ENCODE assay signal across 23 cellular contexts in genomic region chr1:57093122-57093521, GRCh38.
DNase-seq lines count a peak whose midpoint lies in the region; ATAC-seq and TF ChIP-seq lines count a peak whose summit lies in the region.
"Had no signal": no experiment of that assay in that cellular context is flagged by ENCODE, and none has a peak within 500 bp of the region (broad histone marks: within the 10 kb centered on the region; RNA-seq: fewer than 3 reads in every experiment).

No MANE protein-coding gene starts in this region.

- H3K27me3 ChIP-seq in right atrium auricular region (no peaks in the 10 kb centered on the region), heart right ventricle (no peaks in the 10 kb centered on the region), neuronal stem cell (ENCODE audit: control insufficient read depth in 3 of 3, insufficient read depth in 3 of 3, low read depth in 1 of 3, low read length in 3 of 3) (no peaks in the 10 kb centered on the region), aorta (ENCODE audit: control insufficient read depth in 1 of 2, insufficient read depth in 2 of 2, low read length in 1 of 2) (no peaks in the 10 kb centered on the region)
- H3K27me3 ChIP-seq: BE2C; BLaER1 treated with 17β-estradiol and CSF1 and Interleukin-3, amounts not matched to agents 10 nM and 100 nM had no signal

- no peak overlapping the region for H3K4me3 ChIP-seq in right atrium auricular region
- no peak overlapping the region for H3K4me3 ChIP-seq in heart right ventricle
- H3K4me3 ChIP-seq in neuronal stem cell (ENCODE audit: low read length in 2 of 2) = no peak overlapping the region
- no peak overlapping the region for H3K4me3 ChIP-seq in aorta (ENCODE audit: low read length in 2 of 2)
- H3K4me3 ChIP-seq: A549; BLaER1 treated with 17β-estradiol and CSF1 and Interleukin-3, amounts not matched to agents 10 nM and 100 nM; GM12878; GM23338; HAP-1 had no signal

- H3K4me2 ChIP-seq in neuronal stem cell (ENCODE audit: insufficient read depth, low read length, poor library complexity, severe bottlenecking) = no peak overlapping the region
- H3K4me2 ChIP-seq: A549; BLaER1 treated with 17β-estradiol and CSF1 and Interleukin-3, amounts not matched to agents 10 nM and 100 nM; GM23338 had no signal

- H3K9me3 ChIP-seq in right atrium auricular region (no peaks in the 10 kb centered on the region), heart right ventricle (no peaks in the 10 kb centered on the region), neuronal stem cell (replicated peaks in 1 of 2; ENCODE audit: control insufficient read depth in 2 of 2, insufficient read depth in 1 of 2, low read depth in 1 of 2, low read length in 2 of 2) (no peaks in the 10 kb centered on the region), aorta (ENCODE audit: control insufficient read depth, low read length) (peaks cover 1% of the 10 kb centered on the region)
- H3K9me3 ChIP-seq: A549; BE2C; BLaER1 treated with 17β-estradiol and CSF1 and Interleukin-3, amounts not matched to agents 10 nM and 100 nM; HAP-1 had no signal

- H2AFZ ChIP-seq in neuronal stem cell (ENCODE audit: low read length) = no peak overlapping the region
- H2AFZ ChIP-seq: GM23338 had no signal

- no peak overlapping the region for H2BK15ac ChIP-seq in neuronal stem cell (ENCODE audit: low read length)

- peak overlapping the region; percentile 9 for H3K18ac ChIP-seq in neuronal stem cell (ENCODE audit: low read length)

- no peaks in the 10 kb centered on the region for H3K79me1 ChIP-seq in neuronal stem cell (ENCODE audit: low read depth, low read length)

- H2BK5ac ChIP-seq in neuronal stem cell (ENCODE audit: low read length) = no peak overlapping the region

- H3K9ac ChIP-seq in neuronal stem cell (ENCODE audit: low read depth, low read length, poor library complexity) = no peak overlapping the region
- H3K9ac ChIP-seq: BLaER1 treated with 17β-estradiol and CSF1 and Interleukin-3, amounts not matched to agents 10 nM and 100 nM had no signal

- H3K4ac ChIP-seq in neuronal stem cell (ENCODE audit: low read length) = no peak overlapping the region

- no peak overlapping the region for H3K23ac ChIP-seq in neuronal stem cell (ENCODE audit: low read depth, low read length, poor library complexity)

- ATAC-seq in Right ventricle myocardium superior (ENCODE audit: poor library complexity) = peak; percentile 26
- ATAC-seq in heart right ventricle = peak in 5 of 8 donors; percentile 25 to 66 (median 54)
- ATAC-seq in GM18861 (IDR thresholded peaks at IDR 0.05; ENCODE audit: unreplicated experiment) = no peak
- no peak for ATAC-seq in aorta (ENCODE audit: low FRiP score)
- ATAC-seq: A549, GM12878, GM23338 had no signal

- H2BK12ac ChIP-seq in neuronal stem cell (ENCODE audit: low read length) = no peak overlapping the region

- no peaks in the 10 kb centered on the region for H3K4me1 ChIP-seq in right atrium auricular region
- H3K4me1 ChIP-seq in heart right ventricle = peaks cover 0 to 42% (median 9%) of the 10 kb centered on the region in 9 donors
- H3K4me1 ChIP-seq in neuronal stem cell (ENCODE audit: control insufficient read depth in 2 of 2, insufficient read depth in 1 of 2, low read depth in 1 of 2, low read length in 2 of 2) = peaks cover 6 to 23% of the 10 kb centered on the region in 2 donors
- H3K4me1 ChIP-seq in aorta (ENCODE audit: control insufficient read depth in 1 of 2, insufficient read depth in 2 of 2, low read length in 2 of 2) = peaks cover 0 to 1% of the 10 kb centered on the region in 2 donors
- H3K4me1 ChIP-seq: A549; BE2C; BLaER1 treated with 17β-estradiol and CSF1 and Interleukin-3, amounts not matched to agents 10 nM and 100 nM; HAP-1 had no signal

- intact Hi-C loops in Right ventricle myocardium superior (cut with DNase I) (no loop called here), heart right ventricle (cut with DNase I) (no loop called here), aorta (cut with DNase I) (no loop called here)

- H2BK120ac ChIP-seq in neuronal stem cell (ENCODE audit: low read depth, low read length) = no peak overlapping the region

- no peak for TF ChIP-seq CTCF in right atrium auricular region (IDR thresholded peaks at IDR 0.05)
- no peak for TF ChIP-seq CTCF in heart right ventricle (IDR thresholded peaks at IDR 0.05)

- WGBS in heart right ventricle, 2 donors = 83 to 89% methylated on average over 3 of the region's 3 CpGs
- WGBS in neuronal stem cell (ENCODE audit: extremely low coverage in 2 of 2, insufficient read length in 2 of 2, insufficient replicate concordance in 1 of 2), 2 donors = no CpG with 5 or more reads among the region's 3 CpGs
- whole genome bisulfite sequencing in aorta, 2 donors = 89 to 90% methylated on average over 3 of the region's 3 CpGs

- no peak for DNase-seq in Right ventricle myocardium superior
- no peak for DNase-seq in right atrium auricular region (ENCODE audit: low spot score)
- peak; percentile 26 for DNase-seq in NCI-H2029 treated with DMSO at 0.1 percent for 48 hours (lab: John Stamatoyannopoulos, UW)
- DNase-seq in heart right ventricle = no peak
- DNase-seq in neuronal stem cell (ENCODE audit: low spot score) = no peak
- DNase-seq in aorta = no peak
- DNase-seq: 8988T; ACHN; AML-193; BE2C; CD4-positive, alpha-beta T cell; CD8-positive, alpha-beta memory T cell; DMS 273 treated with DMSO at 0.1 percent for 48 hours; DMS79; EL; GDM1; HFFc6 had no signal

- H3K36me3 ChIP-seq in right atrium auricular region = no peaks in the 10 kb centered on the region
- no peaks in the 10 kb centered on the region for H3K36me3 ChIP-seq in heart right ventricle
- H3K36me3 ChIP-seq in neuronal stem cell (replicated peaks in 1 of 2; ENCODE audit: control insufficient read depth in 2 of 2, insufficient read depth in 2 of 2, low read length in 2 of 2) = no peaks in the 10 kb centered on the region
- H3K36me3 ChIP-seq in aorta (ENCODE audit: control insufficient read depth in 1 of 2, insufficient read depth in 2 of 2, low read length in 1 of 2) = no peaks in the 10 kb centered on the region
- H3K36me3 ChIP-seq: BE2C; BLaER1 treated with 17β-estradiol and CSF1 and Interleukin-3, amounts not matched to agents 10 nM and 100 nM; HAP-1 had no signal

- no peak overlapping the region for H4K8ac ChIP-seq in neuronal stem cell (ENCODE audit: low read depth, low read length)

- H3K14ac ChIP-seq in neuronal stem cell (ENCODE audit: low read length) = no peak overlapping the region

- no peak overlapping the region for H4K91ac ChIP-seq in neuronal stem cell (ENCODE audit: low read depth, low read length, poor library complexity)

- no peak overlapping the region for H3K27ac ChIP-seq in right atrium auricular region
- H3K27ac ChIP-seq in heart right ventricle = peak overlapping the region in 2 of 10 donors; percentile 12 to 60
- no peak overlapping the region for H3K27ac ChIP-seq in neuronal stem cell (replicated peaks; ENCODE audit: low read length)
- no peak overlapping the region for H3K27ac ChIP-seq in aorta (ENCODE audit: low read depth in 1 of 2, low read length in 2 of 2)
- H3K27ac ChIP-seq: A549; BLaER1 treated with 17β-estradiol and CSF1 and Interleukin-3, amounts not matched to agents 10 nM and 100 nM had no signal

- no peak overlapping the region for H2AK5ac ChIP-seq in neuronal stem cell (ENCODE audit: low read depth, low read length)

Comparison
In these comparisons a context has a peak if more than half of its experiments do, and no peak if none do; other contexts are left out.
1. ATAC-seq: peak in Right ventricle myocardium superior (single experiment) and heart right ventricle (5 of 8); none in GM18861 (single experiment) and aorta (single experiment).